Comparison of ENCODE assay signal across 21 cellular contexts in genomic region chr3:53478166-53478830, GRCh38. TPM values are rescaled to one million over a fixed set of nuclear protein-coding genes. Genes with fewer than 3 reads are reported as not detected.
DNase-seq lines count a peak whose midpoint lies in the region; ATAC-seq, FAIRE-seq and TF ChIP-seq lines count a peak whose summit lies in the region.
"Had no signal": no experiment of that assay in that cellular context is flagged by ENCODE, and none has a peak within 500 bp of the region (broad histone marks: within the 10 kb centered on the region; RNA-seq: fewer than 3 reads in every experiment).

No MANE protein-coding gene starts in this region.

- peak overlapping the region; percentile 65 for H3K27ac ChIP-seq in colonic mucosa
- no peak overlapping the region for H3K27ac ChIP-seq in left lung
- peak overlapping the region in 1 of 2 donors; percentile 56 for H3K27ac ChIP-seq in small intestine (ENCODE audit: low read depth in 1 of 2, low read length in 1 of 2)
- H3K27ac ChIP-seq: 22Rv1, C4-2B, esophagus squamous epithelium, SJSA1, upper lobe of left lung had no signal

- peak overlapping the region in 1 of 2 donors; percentile 65 for H3K9ac ChIP-seq in colonic mucosa (ENCODE audit: low read depth in 2 of 2, low read length in 2 of 2)

- FAIRE-seq in small intestine (lab: Jason Lieb, UNC) = no peak
- FAIRE-seq: K562 had no signal

- H3K4me1 ChIP-seq in colonic mucosa (no peaks in the 10 kb centered on the region), left lung (no peaks in the 10 kb centered on the region), small intestine (ENCODE audit: control insufficient read depth in 2 of 2, insufficient read depth in 1 of 2, low read depth in 1 of 2, low read length in 1 of 2) (peaks cover 3 to 6% of the 10 kb centered on the region in 2 donors)
- H3K4me1 ChIP-seq: esophagus squamous epithelium, SJSA1, upper lobe of left lung had no signal

- ATAC-seq in left lung = peak; percentile 52
- ATAC-seq: K562 had no signal

- H3K36me3 ChIP-seq in colonic mucosa (no peaks in the 10 kb centered on the region), left lung (no peaks in the 10 kb centered on the region), small intestine (ENCODE audit: control insufficient read depth in 2 of 2, insufficient read depth in 2 of 2, low read length in 2 of 2) (no peaks in the 10 kb centered on the region)
- H3K36me3 ChIP-seq: esophagus squamous epithelium, SJSA1, upper lobe of left lung had no signal

- H3K4me3 ChIP-seq in colonic mucosa (no peak overlapping the region), left lung (no peak overlapping the region), small intestine (ENCODE audit: low read depth in 1 of 2, low read length in 2 of 2) (no peak overlapping the region)
- H3K4me3 ChIP-seq: esophagus squamous epithelium, K562, SJSA1, upper lobe of left lung had no signal

- 0 to 36% (median 15%) methylated on average over 1 of the region's 1 CpG for WGBS in small intestine, 3 donors

- H3K9me3 ChIP-seq in colonic mucosa (no peaks in the 10 kb centered on the region), left lung (no peaks in the 10 kb centered on the region), small intestine (ENCODE audit: control insufficient read depth, low read depth) (no peaks in the 10 kb centered on the region)
- H3K9me3 ChIP-seq: esophagus squamous epithelium, SJSA1, upper lobe of left lung had no signal

- intact Hi-C loops in colonic mucosa (cut with DNase I) (no loop called here), left lung (cut with DNase I) (no loop called here)

- no peak for TF ChIP-seq CTCF in colonic mucosa (IDR thresholded peaks at IDR 0.05)
- no peak for TF ChIP-seq CTCF in left lung (IDR thresholded peaks at IDR 0.05)

- DNase-seq in DMS53 (lab: John Stamatoyannopoulos, UW) = peak; percentile 5
- DNase-seq in DMS53 treated with DMSO at 0.1 percent for 48 hours (lab: John Stamatoyannopoulos, UW; ENCODE audit: unreplicated experiment) = no peak
- peak; percentile 75 for DNase-seq in colonic mucosa
- DNase-seq in left lung = no peak
- DNase-seq in small intestine = peak; percentile 93
- DNase-seq in occipital lobe (lab: John Stamatoyannopoulos, UW) = no peak
- no peak for DNase-seq in stimulated activated CD4-positive, alpha-beta T cell treated with anti-CD3 and anti-CD28 coated beads, Interleukin-12 subunit alpha, Interleukin-12 subunit beta, amount 100 ng/mL, for 4 hours
- DNase-seq in globus pallidus (ENCODE audit: low spot score) = no peak
- DNase-seq: activated CD4-positive, alpha-beta T cell treated with anti-CD3 and anti-CD28 coated beads for 48 hours; activated naive CD4-positive, alpha-beta T cell treated with Interleukin-2 at 50 U/mL for 16 hours; activated T-cell treated with anti-CD3 and anti-CD28 coated beads for 4 hours; esophagus squamous epithelium; NCI-H1105; posterior cingulate gyrus; stimulated activated naive CD4-positive, alpha-beta T cell; upper lobe of left lung had no signal

- no peaks in the 10 kb centered on the region for H3K27me3 ChIP-seq in colonic mucosa
- H3K27me3 ChIP-seq in left lung = peaks cover 0 to 13% of the 10 kb centered on the region in 2 donors
- peaks cover 0 to 2% of the 10 kb centered on the region in 2 donors for H3K27me3 ChIP-seq in small intestine (ENCODE audit: control insufficient read depth in 2 of 2, insufficient read depth in 2 of 2, low read length in 2 of 2)
- H3K27me3 ChIP-seq: upper lobe of left lung had no signal

RNA-seq across cellular contexts. Expression of gene CACNA1D, which starts 16.1 kb away (rescaled TPM):
- 10 to 100 TPM in 1 of 2 donors, 1 to 10 TPM in 1; 9.6 to 17.1 TPM for total RNA-seq in colonic mucosa
- 10 to 100 TPM; 32.6 to 58.2 TPM for total RNA-seq in left lung
- polyA plus RNA-seq in small intestine = 1 to 10 TPM; 2.2 to 8.7 (median 3.6) TPM
- total RNA-seq in occipital lobe = 14.0 TPM
- total RNA-seq: dermis microvascular lymphatic vessel endothelial cell, SJSA1 had no signal
- polyA plus RNA-seq: K562 had no signal

Comparison
In these comparisons a context has a peak if more than half of its experiments do, and no peak if none do; other contexts are left out.
1. DNase-seq: peak in DMS53 (single experiment), colonic mucosa (single experiment) and small intestine (single experiment); none in DMS53 treated with DMSO at 0.1 percent for 48 hours (single experiment), left lung (0 of 2), occipital lobe (single experiment), stimulated activated CD4-positive, alpha-beta T cell treated with anti-CD3 and anti-CD28 coated beads, Interleukin-12 subunit alpha, Interleukin-12 subunit beta, amount 100 ng/mL, for 4 hours (single experiment) and globus pallidus (single experiment).